8 cellular contexts compared by ENCODE assay signal in the genomic region with DNA sequence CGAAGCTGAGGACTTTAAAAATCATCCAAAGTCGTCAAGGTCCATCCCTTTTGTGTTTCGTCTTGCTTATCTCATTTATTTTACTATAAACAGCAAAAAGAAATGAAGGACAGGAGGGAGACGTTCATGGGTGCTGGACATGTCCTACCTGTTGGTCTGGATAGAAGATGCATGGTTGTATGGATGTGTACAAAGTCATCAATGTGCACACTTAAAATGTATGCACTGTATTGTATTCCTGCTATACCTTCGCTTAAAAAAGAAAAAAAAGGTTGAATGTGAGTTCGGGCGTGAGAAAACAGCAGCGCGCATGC. TPM values are rescaled to one million over a fixed set of nuclear protein-coding genes. Genes with fewer than 3 reads are reported as not detected.
DNase-seq lines count a peak whose midpoint lies in the region; ATAC-seq and TF ChIP-seq lines count a peak whose summit lies in the region.

No MANE protein-coding gene starts in this region.

- intact Hi-C loops in left ventricle myocardium inferior (cut with micrococcal nuclease): loop anchor here (5.0 kb wide), 1 partner anchor 157 kb away; no protein-coding TSS in a partner anchor
- intact Hi-C loops in Right ventricle myocardium inferior (cut with DNase I): loop anchor here (1.0 to 5.0 kb wide), 3 partner anchors 75 to 272 kb away; partner anchors contain the start of gene MRFAP1
- intact Hi-C loops in body of pancreas (cut with DNase I): no loop called here
- intact Hi-C loops in uterus (cut with DNase I; ENCODE audit: low total_unique reads): no loop called here
- intact Hi-C loops in aorta (cut with DNase I): loop anchor here (2.0 to 10.0 kb wide), 4 partner anchors 62 to 327 kb away; partner anchors contain the start of genes MRFAP1 (in 1 of the 2) and TADA2B (in 1 of the 2)

- H3K4me1 ChIP-seq in left ventricle myocardium inferior (peaks cover 41% of the 10 kb centered on the region), body of pancreas (peaks cover 28% of the 10 kb centered on the region), mesenchymal stem cell (ENCODE audit: control insufficient read depth, insufficient read depth, low read depth, low read length) (peaks cover 2% of the 10 kb centered on the region), uterus (peaks cover 0 to 5% of the 10 kb centered on the region in 2 donors), aorta (ENCODE audit: control insufficient read depth in 1 of 2, insufficient read depth in 2 of 2, low read length in 2 of 2) (no peaks in the 10 kb centered on the region)

- no peak overlapping the region for H2BK15ac ChIP-seq in mesenchymal stem cell (ENCODE audit: low read depth, poor library complexity, severe bottlenecking)

- 3 to 5% methylated on average over 9 of the region's 9 CpGs for WGBS in body of pancreas, 2 donors
- WGBS in mesenchymal stem cell: 12% methylated on average over 6 of the region's 9 CpGs
- WGBS in aorta, 2 donors: 4 to 5% methylated on average over 9 of the region's 9 CpGs

- peak overlapping the region; percentile 59 for H4K8ac ChIP-seq in mesenchymal stem cell (ENCODE audit: low read length)

- no peak overlapping the region for H3K4ac ChIP-seq in mesenchymal stem cell (ENCODE audit: low read depth in 1 of 2, low read length in 2 of 2)

- H3K27me3 ChIP-seq in left ventricle myocardium inferior (ENCODE audit: low read depth) (no peaks in the 10 kb centered on the region), body of pancreas (no peaks in the 10 kb centered on the region), mesenchymal stem cell (ENCODE audit: control insufficient read depth in 1 of 2, insufficient read depth in 1 of 2, low read length in 2 of 2) (no peaks in the 10 kb centered on the region), uterus (no peaks in the 10 kb centered on the region), aorta (ENCODE audit: control insufficient read depth in 1 of 2, insufficient read depth in 2 of 2, low read length in 1 of 2) (no peaks in the 10 kb centered on the region)

- no peak overlapping the region for H2BK5ac ChIP-seq in mesenchymal stem cell (ENCODE audit: low read depth, low read length, poor library complexity, severe bottlenecking)

- no peak overlapping the region for H3K23ac ChIP-seq in mesenchymal stem cell (ENCODE audit: low read length in 2 of 2)

- H3K27ac ChIP-seq in left ventricle myocardium inferior (replicated peaks): peak overlapping the region; percentile 98
- peak overlapping the region in 3 of 4 donors; percentile 84 to 94 (median 93) for H3K27ac ChIP-seq in body of pancreas
- no peak overlapping the region for H3K27ac ChIP-seq in mesenchymal stem cell (ENCODE audit: low read length, poor library complexity, severe bottlenecking)
- H3K27ac ChIP-seq in uterus: peak overlapping the region; percentile 81 to 96
- no peak overlapping the region for H3K27ac ChIP-seq in aorta (ENCODE audit: low read depth in 1 of 2, low read length in 2 of 2)

- H2AFZ ChIP-seq in mesenchymal stem cell (ENCODE audit: low read depth, low read length): no peak overlapping the region

- no peak overlapping the region for H2AK5ac ChIP-seq in mesenchymal stem cell (ENCODE audit: low read length, severe bottlenecking)

- peaks cover 2% of the 10 kb centered on the region for H3K79me1 ChIP-seq in mesenchymal stem cell (replicated peaks; ENCODE audit: low read length, poor library complexity, severe bottlenecking)

- peak overlapping the region; percentile 81 for H3K4me3 ChIP-seq in left ventricle myocardium inferior
- H3K4me3 ChIP-seq in body of pancreas: peak overlapping the region; percentile 37 to 81
- H3K4me3 ChIP-seq in mesenchymal stem cell (ENCODE audit: insufficient read depth in 1 of 2, low read depth in 1 of 2, low read length in 2 of 2): peak overlapping the region; percentile 86 to 88
- peak overlapping the region; percentile 45 to 91 for H3K4me3 ChIP-seq in uterus
- H3K4me3 ChIP-seq in aorta (ENCODE audit: low read length in 2 of 2): no peak overlapping the region

- H3K9me3 ChIP-seq in left ventricle myocardium inferior (replicated peaks) (no peaks in the 10 kb centered on the region), body of pancreas (no peaks in the 10 kb centered on the region), mesenchymal stem cell (ENCODE audit: control insufficient read depth, low read length) (no peaks in the 10 kb centered on the region), uterus (no peaks in the 10 kb centered on the region), aorta (ENCODE audit: control insufficient read depth, low read length) (no peaks in the 10 kb centered on the region)

- H3K18ac ChIP-seq in mesenchymal stem cell (ENCODE audit: low read depth in 1 of 2, low read length in 2 of 2): peak overlapping the region in 1 of 2 experiments; percentile 63

- no peak overlapping the region for H2BK120ac ChIP-seq in mesenchymal stem cell (ENCODE audit: low read depth, low read length)

- TF ChIP-seq CTCF in left ventricle myocardium inferior (IDR thresholded peaks at IDR 0.05; ENCODE audit: borderline replicate concordance): no peak
- TF ChIP-seq CTCF in body of pancreas (IDR thresholded peaks at IDR 0.05): no peak
- TF ChIP-seq CTCF in uterus (IDR thresholded peaks at IDR 0.05): no peak

- peak overlapping the region; percentile 88 for H3K9ac ChIP-seq in mesenchymal stem cell (ENCODE audit: low read length)

- H3K14ac ChIP-seq in mesenchymal stem cell (ENCODE audit: low read length in 2 of 2): no peak overlapping the region

- ATAC-seq in Right ventricle myocardium inferior (no peak), body of pancreas (no peak), aorta (ENCODE audit: low FRiP score) (no peak)

- no peak overlapping the region for H4K91ac ChIP-seq in mesenchymal stem cell (ENCODE audit: low read length)

- TF ChIP-seq POLR2A in body of pancreas (IDR thresholded peaks at IDR 0.05): no peak
- no peak for TF ChIP-seq POLR2A in uterus (IDR thresholded peaks at IDR 0.05)

- DNase-seq in left ventricle myocardium inferior (no peak), Right ventricle myocardium inferior (ENCODE audit: missing footprints) (no peak), body of pancreas (no peak), mesenchymal stem cell (no peak), uterus (no peak), DMS153 treated with DMSO at 0.1 percent for 48 hours (lab: John Stamatoyannopoulos, UW; ENCODE audit: unreplicated experiment) (no peak), CD1c-positive myeloid dendritic cell (ENCODE audit: extremely low spot score) (no peak), aorta (no peak)

- H2BK12ac ChIP-seq in mesenchymal stem cell (ENCODE audit: low read length in 2 of 2): no peak overlapping the region

- H3K36me3 ChIP-seq in left ventricle myocardium inferior (no peaks in the 10 kb centered on the region), body of pancreas (replicated peaks in 1 of 2; ENCODE audit: insufficient read depth in 1 of 2, low read depth in 2 of 2) (no peaks in the 10 kb centered on the region), mesenchymal stem cell (ENCODE audit: control insufficient read depth in 1 of 2, insufficient read depth in 2 of 2, low read depth in 1 of 2, low read length in 2 of 2) (peaks cover 0 to 3% of the 10 kb centered on the region in 2 experiments), uterus (no peaks in the 10 kb centered on the region), aorta (ENCODE audit: control insufficient read depth in 1 of 2, insufficient read depth in 2 of 2, low read length in 1 of 2) (no peaks in the 10 kb centered on the region)

- H3K4me2 ChIP-seq in mesenchymal stem cell (ENCODE audit: low read length, poor library complexity, severe bottlenecking): peak overlapping the region; percentile 63

RNA-seq across cellular contexts. Expression of gene BLOC1S4, which starts 0.3 kb away (rescaled TPM):
- total RNA-seq in left ventricle myocardium inferior: 7.1 TPM
- total RNA-seq in Right ventricle myocardium inferior: 6.0 TPM
- 10 to 100 TPM; 16.5 to 17.1 TPM for total RNA-seq in body of pancreas
- 19.9 TPM for polyA plus RNA-seq in mesenchymal stem cell (2013, experiment 1 of 2)
- 19.9 TPM for polyA plus RNA-seq in mesenchymal stem cell (2013, experiment 2 of 2)
- 10 to 100 TPM in 2 of 4 donors, 1 to 10 TPM in 2; 8.5 to 26.6 (median 11.7) TPM for total RNA-seq in uterus
- total RNA-seq in aorta: 10 to 100 TPM; 10.8 to 12.5 TPM
- 1 to 10 TPM; 8.6 to 8.8 TPM for polyA plus RNA-seq in aorta

RNA-seq across cellular contexts. Expression of gene MRFAP1L1, which starts 6.0 kb away (rescaled TPM):
- total RNA-seq in left ventricle myocardium inferior (41.5 TPM), Right ventricle myocardium inferior (41.7 TPM), body of pancreas (10 to 100 TPM; 34.3 to 44.1 TPM), uterus (10 to 100 TPM; 56.9 to 99.9 (median 71.7) TPM), aorta (10 to 100 TPM; 38.3 to 43.6 TPM)
- 41.0 TPM for polyA plus RNA-seq in mesenchymal stem cell (2013, experiment 1 of 2)
- 43.0 TPM for polyA plus RNA-seq in mesenchymal stem cell (2013, experiment 2 of 2)
- polyA plus RNA-seq in aorta: 10 to 100 TPM; 47.8 to 91.0 TPM

RNA-seq across cellular contexts. Expression of gene S100P, which starts 22.0 kb away (rescaled TPM):
- total RNA-seq in left ventricle myocardium inferior (not detected), Right ventricle myocardium inferior (not detected), body of pancreas (1 to 10 TPM in 1 of 2 donors, not detected in 1; 1.0 TPM), uterus (1 to 10 TPM in 1 of 4 donors, under 1 TPM in 1, not detected in 2; 0.26 to 1.3 TPM), aorta (1 to 10 TPM; 1.9 to 7.2 TPM)
- polyA plus RNA-seq in mesenchymal stem cell (2013, experiment 1 of 2): not detected
- not detected for polyA plus RNA-seq in mesenchymal stem cell (2013, experiment 2 of 2)
- polyA plus RNA-seq in aorta: 10 to 100 TPM in 1 of 2 donors, 1 to 10 TPM in 1; 4.3 to 17.2 TPM

Comparison
In these comparisons a context has a peak if more than half of its experiments do, and no peak if none do; other contexts are left out.
1. H3K27ac ChIP-seq: peak in left ventricle myocardium inferior (single experiment), body of pancreas (3 of 4) and uterus (2 of 2); none in mesenchymal stem cell (single experiment) and aorta (0 of 2).
2. H3K4me3 ChIP-seq: peak in left ventricle myocardium inferior (single experiment), body of pancreas (2 of 2), mesenchymal stem cell (2 of 2) and uterus (2 of 2); none in aorta (0 of 2).
3. intact Hi-C loops: an anchor here in left ventricle myocardium inferior (5.0 kb wide), Right ventricle myocardium inferior (1.0 to 5.0 kb wide) and aorta (2.0 to 10.0 kb wide); none called in body of pancreas and uterus.